25 cellular contexts compared by ENCODE assay signal in genomic region chrX:3963980-3964379, GRCh38.
A peak's percentile ranks its signal among the peaks of the same experiment; 100 is the strongest.
DNase-seq lines count a peak whose midpoint lies in the region; ATAC-seq, FAIRE-seq and TF ChIP-seq lines count a peak whose summit lies in the region.
"Had no signal": no experiment of that assay in that cellular context is flagged by ENCODE, and none has a peak within 500 bp of the region (broad histone marks: within the 10 kb centered on the region; RNA-seq: fewer than 3 reads in every experiment).

No MANE protein-coding gene starts in this region.

- no peaks in the 10 kb centered on the region for H3K23me2 ChIP-seq in H1 (ENCODE audit: low read depth, low read length)

- H3K18ac ChIP-seq in H1 (ENCODE audit: extremely low read depth, low read length): no peak overlapping the region

- no peaks in the 10 kb centered on the region for H3K36me3 ChIP-seq in H1 (ENCODE audit: control insufficient read depth in 2 of 4, insufficient read depth in 4 of 4, low read length in 3 of 4)
- H3K36me3 ChIP-seq: BLaER1 treated with 17β-estradiol and CSF1 and Interleukin-3, amounts not matched to agents 10 nM and 100 nM; brain microvascular endothelial cell; heart left ventricle; left ventricle myocardium inferior; neural progenitor cell; prostate gland had no signal

- H4K91ac ChIP-seq in H1 (replicated peaks; ENCODE audit: insufficient read length, low read length): no peak overlapping the region

- no peaks in the 10 kb centered on the region for H3K79me1 ChIP-seq in H1 (ENCODE audit: low read depth, low read length)

- no peak overlapping the region for H4K8ac ChIP-seq in H1 (ENCODE audit: extremely low read depth, insufficient read depth, low read length)

- no peak overlapping the region for H2BK12ac ChIP-seq in H1 (ENCODE audit: low read depth, low read length)

- H4K5ac ChIP-seq in H1 (ENCODE audit: insufficient read length, low read depth, low read length): no peak overlapping the region

- no peaks in the 10 kb centered on the region for H3K79me2 ChIP-seq in H1 (ENCODE audit: control insufficient read depth in 1 of 2, insufficient read depth in 2 of 2, low read length in 2 of 2)

- H3K27ac ChIP-seq in H1 (ENCODE audit: low read depth, low read length): no peak overlapping the region
- H3K27ac ChIP-seq: BLaER1 treated with 17β-estradiol and CSF1 and Interleukin-3, amounts not matched to agents 10 nM and 100 nM; brain microvascular endothelial cell; heart left ventricle; left ventricle myocardium inferior; neural progenitor cell; prostate gland had no signal

- peak; percentile 92 for ATAC-seq in GM18519 (IDR thresholded peaks at IDR 0.05; ENCODE audit: low FRiP score, unreplicated experiment)
- ATAC-seq in GM21423 (IDR thresholded peaks at IDR 0.05; ENCODE audit: unreplicated experiment): peak; percentile 75
- ATAC-seq in HG02981 (IDR thresholded peaks at IDR 0.05; ENCODE audit: unreplicated experiment): peak; percentile 83
- no peak for ATAC-seq in GM19463 (IDR thresholded peaks at IDR 0.05; ENCODE audit: unreplicated experiment)
- no peak for ATAC-seq in GM21381 (IDR thresholded peaks at IDR 0.05; ENCODE audit: unreplicated experiment)
- ATAC-seq: heart left ventricle, mucosa of descending colon had no signal

- H3K27me3 ChIP-seq in H1 (replicated peaks in 1 of 4; ENCODE audit: control insufficient read depth in 3 of 4, extremely low read depth in 1 of 4, insufficient read depth in 3 of 4, low read length in 3 of 4): no peaks in the 10 kb centered on the region
- H3K27me3 ChIP-seq: BLaER1 treated with 17β-estradiol and CSF1 and Interleukin-3, amounts not matched to agents 10 nM and 100 nM; brain microvascular endothelial cell; neural progenitor cell had no signal

- no peak overlapping the region for H2BK20ac ChIP-seq in H1 (ENCODE audit: low read length)

- no peaks in the 10 kb centered on the region for H4K20me1 ChIP-seq in H1 (replicated peaks in 1 of 2; ENCODE audit: control insufficient read depth in 1 of 2, insufficient read depth in 2 of 2, low read length in 2 of 2)
- H4K20me1 ChIP-seq: BLaER1 treated with 17β-estradiol and CSF1 and Interleukin-3, amounts not matched to agents 10 nM and 100 nM had no signal

- no peak overlapping the region for H2BK15ac ChIP-seq in H1 (ENCODE audit: low read length)

- no peak for TF ChIP-seq EP300 in H1 (IDR thresholded peaks at IDR 0.05; ENCODE audit: borderline replicate concordance in 1 of 2, low read depth in 2 of 2, low read length in 2 of 2)

- TF ChIP-seq POLR2A in H1 (IDR thresholded peaks at IDR 0.05; ENCODE audit: control extremely low read depth in 1 of 2, low read depth in 2 of 2, low read length in 2 of 2): no peak

- POLR2A ChIA-PET in H1 (lab: Charles Lee; ENCODE audit: partially characterized antibody): no interaction called here

- WGBS in H1 (ENCODE audit: extremely low coverage in 1 of 2, insufficient coverage in 1 of 2, insufficient read length in 1 of 2, insufficient replicate concordance in 2 of 2, low coverage in 1 of 2, low lambda C conversion rate in 2 of 2, missing lambda C conversion rate in 1 of 2), 2 experiments: 84% methylated on average over 6 of the region's 6 CpGs; no CpG with 5 or more reads in 1 of the 2 experiments

- no peak overlapping the region for H3K4me2 ChIP-seq in H1 (ENCODE audit: insufficient read depth in 1 of 2, low read depth in 2 of 2, low read length in 2 of 2)
- H3K4me2 ChIP-seq: BLaER1 treated with 17β-estradiol and CSF1 and Interleukin-3, amounts not matched to agents 10 nM and 100 nM; smooth muscle cell had no signal

- no peak overlapping the region for H2AK5ac ChIP-seq in H1 (ENCODE audit: low read depth, low read length)

- no peak overlapping the region for H3K4ac ChIP-seq in H1 (replicated peaks; ENCODE audit: insufficient read length, low read depth, low read length)

- no peak overlapping the region for H2BK120ac ChIP-seq in H1 (replicated peaks; ENCODE audit: low read depth, low read length)

- H3K56ac ChIP-seq in H1 (replicated peaks; ENCODE audit: insufficient read length, low read depth, low read length): peak overlapping the region; percentile 30

- FAIRE-seq in H1 (lab: Jason Lieb, UNC): no peak
- FAIRE-seq: endometrium had no signal

- H3K4me3 ChIP-seq in H1 (ENCODE audit: extremely low read depth in 1 of 4, insufficient read depth in 2 of 4, low read depth in 3 of 4, low read length in 4 of 4): no peak overlapping the region
- H3K4me3 ChIP-seq: BLaER1 treated with 17β-estradiol and CSF1 and Interleukin-3, amounts not matched to agents 10 nM and 100 nM; heart left ventricle; left ventricle myocardium inferior; mucosa of descending colon; neural progenitor cell; prostate gland; smooth muscle cell had no signal

- DNase-seq in H1 (ENCODE audit: low read depth in 1 of 2, low spot score in 2 of 2): no peak
- DNase-seq in NCI-H128 (lab: John Stamatoyannopoulos, UW; ENCODE audit: unreplicated experiment): no peak
- DNase-seq in NCI-H1436 treated with DMSO at 0.1 percent for 48 hours (lab: John Stamatoyannopoulos, UW): no peak
- DNase-seq: activated CD4-positive, alpha-beta T cell treated with anti-CD3 and anti-CD28 coated beads, Interleukin-2, amount 50 U/mL, for 1 hour; activated CD8-positive, alpha-beta memory T cell treated with anti-CD3 and anti-CD28 coated beads, Interleukin-2, amount 50 U/mL, for 4 hours; activated effector memory CD4-positive, alpha-beta T cell treated with Interleukin-2 at 50 U/mL for 16 hours; brain microvascular endothelial cell; cortex of kidney; heart left ventricle; KG1; left ventricle myocardium inferior; mucosa of descending colon; NCI-H2107; NCI-H524; stimulated activated CD4-positive, alpha-beta T cell treated with anti-CD3 and anti-CD28 coated beads, Interleukin-4, amount 100 ng/mL, for 4 hours had no signal

- H3K9me3 ChIP-seq in H1 (ENCODE audit: insufficient read depth in 2 of 2, low read depth in 1 of 2, low read length in 1 of 2): no peaks in the 10 kb centered on the region
- H3K9me3 ChIP-seq: left ventricle myocardium inferior, mucosa of descending colon, prostate gland had no signal

- H3K4me1 ChIP-seq in H1 (replicated peaks in 1 of 4; ENCODE audit: control insufficient read depth in 3 of 4, insufficient read depth in 4 of 4, low read length in 3 of 4): peaks cover 0 to 5% (median 3%) of the 10 kb centered on the region in 4 experiments; a peak in 4 of 7 replicates
- H3K4me1 ChIP-seq: BLaER1 treated with 17β-estradiol and CSF1 and Interleukin-3, amounts not matched to agents 10 nM and 100 nM; heart left ventricle; left ventricle myocardium inferior; prostate gland had no signal

- CTCF ChIA-PET in H1 (lab: Charles Lee; ENCODE audit: partially characterized antibody): interaction anchor here (0.8 to 1.6 kb wide), 2 partner anchors 11 to 300 kb away, joined by 3 to 4 read pairs; no protein-coding TSS in a partner anchor

- TF ChIP-seq CTCF in H1 (IDR thresholded peaks at IDR 0.05; ENCODE audit: control extremely low read depth in 1 of 3, insufficient read depth in 1 of 3, low read depth in 1 of 3, low read length in 3 of 3): no peak

- no peak overlapping the region for H2BK5ac ChIP-seq in H1 (ENCODE audit: low read depth, low read length)

- no peak overlapping the region for H3K14ac ChIP-seq in H1 (ENCODE audit: insufficient read length)

- no peak overlapping the region for H2AFZ ChIP-seq in H1 (ENCODE audit: low read length)
- H2AFZ ChIP-seq: neural progenitor cell had no signal

- no peak overlapping the region for H3K23ac ChIP-seq in H1 (ENCODE audit: insufficient read length)

- no peak for TF ChIP-seq RAD21 in H1 (IDR thresholded peaks at IDR 0.05 in 1 of 2, conservative IDR thresholded peaks at IDR 0.05 in 1 of 2; ENCODE audit: low read depth in 2 of 2, low read length in 2 of 2)

- no peak overlapping the region for H3K9ac ChIP-seq in H1 (replicated peaks in 1 of 4; ENCODE audit: extremely low read depth in 1 of 4, low read depth in 3 of 4, low read length in 3 of 4)
- H3K9ac ChIP-seq: BLaER1 treated with 17β-estradiol and CSF1 and Interleukin-3, amounts not matched to agents 10 nM and 100 nM; neural progenitor cell had no signal

TF ChIP-seq in H1, 55 proteins besides CTCF, POLR2A, EP300 and RAD21:
- no peak for TF ChIP-seq CEBPB (IDR thresholded peaks at IDR 0.05; ENCODE audit: low read depth, low read length)
- TF ChIP-seq SP1 (IDR thresholded peaks at IDR 0.05; ENCODE audit: low read depth, low read length): no peak
- TF ChIP-seq JUN (IDR thresholded peaks at IDR 0.05; ENCODE audit: low read depth, low read length): no peak
- no peak for TF ChIP-seq NRF1 (IDR thresholded peaks at IDR 0.05; ENCODE audit: low read depth, low read length)
- no peak for TF ChIP-seq SIRT6 (IDR thresholded peaks at IDR 0.05; ENCODE audit: low read length)
- no peak for TF ChIP-seq BRCA1 (IDR thresholded peaks at IDR 0.05; ENCODE audit: low read depth, low read length)
- TF ChIP-seq GTF2F1 (IDR thresholded peaks at IDR 0.05; ENCODE audit: borderline replicate concordance, low read depth, low read length): no peak
- no peak for TF ChIP-seq CHD1 (IDR thresholded peaks at IDR 0.05; ENCODE audit: low read depth, low read length)
- no peak for TF ChIP-seq CBX5 (IDR thresholded peaks at IDR 0.05; ENCODE audit: low read depth, low read length)
- no peak for TF ChIP-seq NANOG (IDR thresholded peaks at IDR 0.05; ENCODE audit: insufficient read depth, low read depth, low read length, poor library complexity, severe bottlenecking)
- TF ChIP-seq E2F6 (IDR thresholded peaks at IDR 0.05): no peak
- no peak for TF ChIP-seq SUZ12 (IDR thresholded peaks at IDR 0.05; ENCODE audit: low read length)

Comparison
In these comparisons a context has a peak if more than half of its experiments do, and no peak if none do; other contexts are left out.
1. ATAC-seq: peak in GM18519 (single experiment), GM21423 (single experiment) and HG02981 (single experiment); none in GM19463 (single experiment) and GM21381 (single experiment).